In the genomic region with DNA sequence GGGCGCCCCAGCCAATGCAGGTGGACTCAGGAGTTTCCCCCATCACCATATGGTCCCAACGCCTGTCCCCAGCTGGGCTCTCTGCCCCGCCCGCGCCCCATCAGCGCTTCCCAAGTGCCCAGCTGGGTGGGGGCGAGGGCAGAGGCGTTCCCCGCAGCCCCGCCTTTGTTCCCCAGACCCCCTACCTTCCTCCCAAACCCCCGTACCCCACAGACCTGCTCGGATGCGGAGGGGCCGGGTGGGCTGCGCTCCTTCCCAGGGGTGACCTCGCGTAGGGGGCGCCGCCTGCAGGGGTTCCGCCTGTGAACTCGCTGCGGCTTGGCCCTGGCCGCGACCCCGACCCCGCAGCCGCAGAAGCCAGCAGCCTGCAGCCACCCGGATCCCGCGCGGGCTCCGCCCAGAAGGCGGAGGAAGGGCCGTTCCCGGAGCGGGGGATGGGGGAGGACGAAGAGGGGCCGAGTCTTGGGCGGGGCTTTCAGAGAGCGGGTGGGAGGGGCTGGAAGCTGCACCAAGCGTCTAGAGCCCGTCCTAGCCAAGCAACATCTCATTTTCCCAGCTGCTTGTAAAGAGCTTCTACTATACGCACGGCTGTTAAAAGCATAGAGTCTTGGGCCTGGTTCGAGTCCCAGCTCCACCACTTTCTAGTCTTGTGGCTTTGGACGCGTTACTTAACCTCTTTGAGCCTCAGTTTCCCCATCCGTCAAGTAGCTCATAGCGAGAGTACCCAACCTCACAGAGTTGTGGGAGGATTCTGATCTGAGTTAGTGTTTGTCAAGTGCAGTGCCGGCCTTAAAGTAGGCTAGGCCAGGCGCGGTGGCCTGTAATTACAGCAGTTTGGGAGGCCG, we compare ENCODE assay signal across 8 cellular contexts. TPM values are rescaled to one million over a fixed set of nuclear protein-coding genes. Genes with fewer than 3 reads are reported as not detected.
DNase-seq lines count a peak whose midpoint lies in the region; ATAC-seq lines count a peak whose summit lies in the region.

A gene with protein sequence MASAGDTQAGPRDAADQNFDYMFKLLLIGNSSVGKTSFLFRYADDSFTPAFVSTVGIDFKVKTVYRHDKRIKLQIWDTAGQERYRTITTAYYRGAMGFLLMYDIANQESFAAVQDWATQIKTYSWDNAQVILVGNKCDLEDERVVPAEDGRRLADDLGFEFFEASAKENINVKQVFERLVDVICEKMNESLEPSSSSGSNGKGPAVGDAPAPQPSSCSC (minus strand): TSS at position 404 of the 845 bp plus-strand sequence. CDS start 2,258 bp downstream, outside the sequence.

- ATAC-seq in HG03196 (IDR thresholded peaks at IDR 0.05; ENCODE audit: unreplicated experiment) (peak; percentile 68), left lobe of liver (peak; percentile 79), HG02870 (IDR thresholded peaks at IDR 0.05; ENCODE audit: unreplicated experiment) (no peak)

- DNase-seq in GM03348 (ENCODE audit: low spot score): peak; percentile 98
- DNase-seq in NCI-H69 (lab: John Stamatoyannopoulos, UW): peak; percentile 96
- peak; percentile 71 for DNase-seq in activated CD4-positive, alpha-beta T cell treated with anti-CD3 and anti-CD28 coated beads, Interleukin-2, amount 50 U/mL, for 1 hour
- DNase-seq in dermis blood vessel endothelial cell: peak; percentile 89
- DNase-seq in left lobe of liver (ENCODE audit: low spot score): peak; percentile 79
- DNase-seq in stimulated activated CD4-positive, alpha-beta T cell treated with anti-CD3 and anti-CD28 coated beads, Interleukin-1b, Interleukin-23, amount 100 ng/mL, for 48 hours: peak; percentile 86

RNA-seq across cellular contexts. Expression of the gene that starts here (rescaled TPM):
- total RNA-seq in dermis blood vessel endothelial cell: 55.6 and 65.0 TPM in 2 replicates
- 3.3 TPM for total RNA-seq in left lobe of liver

Comparison
In these comparisons a context has a peak if more than half of its experiments do, and no peak if none do; other contexts are left out.
1. RNA of the gene that starts here (total RNA-seq): 55.6 to 65.0 TPM in dermis blood vessel endothelial cell; 3.3 TPM in left lobe of liver (single experiment); every median in the first group is over 10 times any median in the second.
2. Peak in every context shown above with its lines, with median percentiles within 50 percentile points of each other: DNase-seq.